Comparison of ENCODE assay signal across 1 cellular context in the genomic region with DNA sequence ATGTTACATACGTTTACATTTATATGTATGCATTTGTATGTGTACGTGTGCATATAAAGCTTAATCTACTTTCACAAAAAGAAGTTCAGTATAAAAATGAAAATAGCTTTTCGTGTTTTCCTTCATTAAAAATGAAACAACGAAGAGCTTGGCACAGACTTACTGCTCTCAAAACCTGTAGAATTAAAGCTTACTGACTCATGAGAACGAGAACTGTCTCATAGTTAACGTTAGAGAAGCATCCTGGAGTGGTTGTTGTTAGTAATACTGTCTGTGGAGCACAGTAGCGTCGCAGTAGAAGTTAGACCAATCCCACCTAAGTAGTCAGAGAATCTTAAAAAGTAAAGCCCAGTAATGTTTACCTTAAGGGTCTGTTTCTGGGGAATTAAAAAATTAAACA.
A peak's percentile ranks its signal among the peaks of the same experiment; 100 is the strongest.
TF ChIP-seq lines count a peak whose summit lies in the region.

No MANE protein-coding gene starts in this region.

TF ChIP-seq in HepG2, 621 proteins besides CTCF, POLR2A, EP300 and RAD21:
- TF ChIP-seq SIX4 (CRISPR knock-in tag; IDR thresholded peaks at IDR 0.05) (no peak), MED8 (CRISPR knock-in tag; IDR thresholded peaks at IDR 0.05; ENCODE audit: insufficient replicate concordance) (no peak), HDAC6 (IDR thresholded peaks at IDR 0.05; ENCODE audit: low read depth, low read length) (no peak)
- TF ChIP-seq, protein P1, sequence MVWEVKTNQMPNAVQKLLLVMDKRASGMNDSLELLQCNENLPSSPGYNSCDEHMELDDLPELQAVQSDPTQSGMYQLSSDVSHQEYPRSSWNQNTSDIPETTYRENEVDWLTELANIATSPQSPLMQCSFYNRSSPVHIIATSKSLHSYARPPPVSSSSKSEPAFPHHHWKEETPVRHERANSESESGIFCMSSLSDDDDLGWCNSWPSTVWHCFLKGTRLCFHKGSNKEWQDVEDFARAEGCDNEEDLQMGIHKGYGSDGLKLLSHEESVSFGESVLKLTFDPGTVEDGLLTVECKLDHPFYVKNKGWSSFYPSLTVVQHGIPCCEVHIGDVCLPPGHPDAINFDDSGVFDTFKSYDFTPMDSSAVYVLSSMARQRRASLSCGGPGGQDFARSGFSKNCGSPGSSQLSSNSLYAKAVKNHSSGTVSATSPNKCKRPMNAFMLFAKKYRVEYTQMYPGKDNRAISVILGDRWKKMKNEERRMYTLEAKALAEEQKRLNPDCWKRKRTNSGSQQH (CRISPR knock-in tag; IDR thresholded peaks at IDR 0.05; ENCODE audit: low read depth) = 0 out of 2 replicates have a peak, but pooled peaks have one; percentile 0
